9 cellular contexts compared by ENCODE assay signal in the genomic region with DNA sequence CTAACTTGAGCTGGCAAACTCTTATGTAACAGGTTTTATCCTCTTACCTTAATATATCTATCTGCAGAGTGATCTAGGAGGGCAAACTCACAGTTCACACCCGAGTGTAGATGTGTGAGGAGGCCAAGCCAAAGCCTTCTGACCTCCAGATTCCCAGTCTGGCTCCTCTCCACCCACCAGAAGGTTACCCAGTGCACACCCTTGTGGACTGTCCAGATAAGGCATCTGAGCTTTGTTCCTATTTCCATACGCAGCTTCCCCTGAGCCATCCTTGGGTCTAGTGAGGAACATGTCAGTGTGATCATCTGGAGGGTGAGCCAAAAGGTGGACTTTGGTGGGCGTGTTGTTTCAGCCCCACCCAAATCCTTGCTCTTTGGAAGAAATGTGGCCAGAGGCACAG.
DNase-seq lines count a peak whose midpoint lies in the region; ATAC-seq and TF ChIP-seq lines count a peak whose summit lies in the region.
"Had no signal": no experiment of that assay in that cellular context is flagged by ENCODE, and none has a peak within 500 bp of the region (broad histone marks: within the 10 kb centered on the region; RNA-seq: fewer than 3 reads in every experiment).

No MANE protein-coding gene starts in this region.

- H3K4me1 ChIP-seq in fibroblast of lung (ENCODE audit: control insufficient read depth, extremely low read depth, insufficient read depth, low read length), result no peaks in the 10 kb centered on the region

- H2AFZ ChIP-seq in fibroblast of lung (ENCODE audit: low read length), result no peak overlapping the region

- ATAC-seq in GM19035 (IDR thresholded peaks at IDR 0.05; ENCODE audit: unreplicated experiment) (no peak), GM18867 (IDR thresholded peaks at IDR 0.05; ENCODE audit: unreplicated experiment) (no peak)

- DNase-seq in DMS53 (lab: John Stamatoyannopoulos, UW), result peak; percentile 58
- no peak for DNase-seq in DMS53 treated with DMSO at 0.1 percent for 48 hours (lab: John Stamatoyannopoulos, UW; ENCODE audit: unreplicated experiment)
- peak; percentile 60 for DNase-seq in OCI-M1 (lab: John Stamatoyannopoulos, UW)
- DNase-seq in fibroblast of lung (ENCODE audit: low read depth in 2 of 2), result peak in 1 of 2 donors; percentile 11
- peak; percentile 14 for DNase-seq in renal cortical epithelial cell (ENCODE audit: low read depth)
- no peak for DNase-seq in DMS79 treated with DMSO at 0.1 percent for 48 hours (lab: John Stamatoyannopoulos, UW)
- DNase-seq: NCI-H1417 treated with DMSO at 0.1 percent for 48 hours had no signal

- H3K27ac ChIP-seq in fibroblast of lung (ENCODE audit: insufficient read depth, low read length), result no peak overlapping the region

- peak; percentile 13 to 26 for TF ChIP-seq CTCF in fibroblast of lung (conservative IDR thresholded peaks at IDR 0.05 in 1 of 2, IDR thresholded peaks at IDR 0.05 in 1 of 2; ENCODE audit: low read depth in 1 of 2, low read length in 2 of 2)

- H3K9ac ChIP-seq in fibroblast of lung (ENCODE audit: insufficient read depth, low read length), result no peak overlapping the region

- H3K27me3 ChIP-seq in fibroblast of lung (ENCODE audit: control insufficient read depth, insufficient read depth, low read length), result no peaks in the 10 kb centered on the region

- H4K20me1 ChIP-seq in fibroblast of lung (ENCODE audit: control insufficient read depth, extremely low read depth, insufficient read depth, low read length), result no peaks in the 10 kb centered on the region

- no peaks in the 10 kb centered on the region for H3K36me3 ChIP-seq in fibroblast of lung (ENCODE audit: control insufficient read depth, insufficient read depth, low read length)

- no peaks in the 10 kb centered on the region for H3K9me3 ChIP-seq in fibroblast of lung (ENCODE audit: control insufficient read depth, insufficient read depth, low read depth, low read length)

- no peak overlapping the region for H3K4me2 ChIP-seq in fibroblast of lung (ENCODE audit: extremely low read depth, insufficient read depth, low read length)

- no peak overlapping the region for H3K4me3 ChIP-seq in fibroblast of lung (replicated peaks in 1 of 4; ENCODE audit: control extremely low read depth in 1 of 4, insufficient read depth in 1 of 4, low read depth in 3 of 4, low read length in 4 of 4)

- no peaks in the 10 kb centered on the region for H3K79me2 ChIP-seq in fibroblast of lung (ENCODE audit: control insufficient read depth, insufficient read depth, low read length)

Comparison
In these comparisons a context has a peak if more than half of its experiments do, and no peak if none do; other contexts are left out.
1. DNase-seq: peak in DMS53 (single experiment), OCI-M1 (single experiment) and renal cortical epithelial cell (single experiment); none in DMS53 treated with DMSO at 0.1 percent for 48 hours (single experiment) and DMS79 treated with DMSO at 0.1 percent for 48 hours (single experiment).